ENCODE assay signal across 8 cellular contexts in the genomic region with DNA sequence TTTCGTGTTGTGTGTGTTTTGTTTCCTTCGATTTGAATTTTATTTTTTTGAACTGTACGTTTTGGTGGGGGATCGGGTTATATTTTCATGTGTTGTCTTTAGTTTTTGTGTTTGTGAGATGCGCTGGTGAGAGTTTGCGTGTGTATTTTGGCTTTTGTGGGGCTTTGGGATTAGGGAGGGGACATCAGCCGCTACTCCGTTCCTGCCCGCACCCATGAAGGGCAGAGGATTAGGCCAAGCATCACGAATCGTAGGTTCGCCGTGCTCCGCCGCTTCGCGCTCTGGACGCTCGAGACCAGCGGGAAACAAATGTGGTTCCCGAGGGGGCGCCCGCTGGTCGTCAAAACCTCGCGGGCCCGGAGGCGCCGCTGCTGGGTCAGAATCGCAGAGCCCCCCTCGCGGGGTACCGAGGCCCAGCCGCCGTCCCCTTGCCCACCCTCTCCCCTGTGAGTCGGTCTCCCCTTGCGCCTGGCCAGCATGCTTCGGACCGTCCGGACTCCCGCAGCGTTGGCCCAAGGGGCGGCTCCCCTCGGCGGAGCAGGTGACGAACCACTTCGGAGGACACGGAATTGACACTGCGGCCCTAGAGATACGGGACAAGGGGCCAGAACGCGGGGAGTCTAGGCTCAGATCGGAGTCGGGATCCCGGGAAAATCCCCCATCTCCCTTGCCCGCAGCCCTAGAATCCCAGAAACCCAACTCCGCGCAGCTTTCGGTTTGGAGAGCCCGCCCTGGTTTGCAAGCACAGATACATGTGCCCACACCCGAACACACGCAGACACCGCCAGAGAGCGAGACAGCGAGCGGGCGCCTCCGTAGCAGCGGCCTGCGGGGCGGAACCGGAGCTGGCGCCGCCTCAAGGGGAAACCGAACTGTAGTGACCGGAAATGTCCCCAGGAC. TPM values are rescaled to one million over a fixed set of nuclear protein-coding genes. Genes with fewer than 3 reads are reported as not detected.
DNase-seq lines count a peak whose midpoint lies in the region; ATAC-seq lines count a peak whose summit lies in the region.

No MANE protein-coding gene starts in this region.

- no peak overlapping the region for H3K27ac ChIP-seq in skeletal muscle tissue (ENCODE audit: low read depth, low read length)

- peaks cover 6% of the 10 kb centered on the region for H3K36me3 Mint-ChIP-seq in activated naive CD8-positive, alpha-beta T cell treated with anti-CD3 and anti-CD28 coated beads, Interleukin-2, amount 50 U/mL, for 24 hours (ENCODE audit: low read depth)

- ATAC-seq in GM21529 (IDR thresholded peaks at IDR 0.05; ENCODE audit: unreplicated experiment) (peak; percentile 21), HG03159 (IDR thresholded peaks at IDR 0.05; ENCODE audit: unreplicated experiment) (no peak)
- peak; percentile 21 for ATAC-seq in activated naive CD8-positive, alpha-beta T cell treated with anti-CD3 and anti-CD28 coated beads, Interleukin-2, amount 50 U/mL, for 24 hours

- no peaks in the 10 kb centered on the region for H3K9me3 ChIP-seq in skeletal muscle tissue (ENCODE audit: control insufficient read depth in 3 of 3, low read length in 3 of 3)

- H3K4me1 ChIP-seq in skeletal muscle tissue (ENCODE audit: control insufficient read depth in 3 of 3, insufficient read depth in 3 of 3, low read length in 3 of 3) = peaks cover 30 to 36% (median 32%) of the 10 kb centered on the region in 3 donors

- peak overlapping the region; percentile 3 to 66 (median 62) for H3K9ac ChIP-seq in skeletal muscle tissue (ENCODE audit: low read depth in 1 of 3, low read length in 3 of 3)

- H3K27ac Mint-ChIP-seq in activated naive CD8-positive, alpha-beta T cell treated with anti-CD3 and anti-CD28 coated beads, Interleukin-2, amount 50 U/mL, for 24 hours = peak overlapping the region; percentile 76

- peaks cover 91% of the 10 kb centered on the region for H3K27me3 Mint-ChIP-seq in activated naive CD8-positive, alpha-beta T cell treated with anti-CD3 and anti-CD28 coated beads, Interleukin-2, amount 50 U/mL, for 24 hours

- DNase-seq in COLO668 (lab: John Stamatoyannopoulos, UW; ENCODE audit: unreplicated experiment) (peak; percentile 77), NCI-H526 (lab: John Stamatoyannopoulos, UW) (peak; percentile 75 to 91), H4 (ENCODE audit: low spot score) (no peak)
- peak; percentile 45 for DNase-seq in activated naive CD8-positive, alpha-beta T cell treated with anti-CD3 and anti-CD28 coated beads, Interleukin-2, amount 50 U/mL, for 24 hours

- H3K4me3 ChIP-seq in iPS-11a (ENCODE audit: low read depth, low read length) = peak overlapping the region; percentile 15
- peak overlapping the region; percentile 70 to 82 (median 78) for H3K4me3 ChIP-seq in skeletal muscle tissue (ENCODE audit: low read length in 3 of 3)

- peak overlapping the region; percentile 80 for H3K4me3 Mint-ChIP-seq in activated naive CD8-positive, alpha-beta T cell treated with anti-CD3 and anti-CD28 coated beads, Interleukin-2, amount 50 U/mL, for 24 hours

- H3K36me3 ChIP-seq in skeletal muscle tissue (ENCODE audit: control insufficient read depth in 3 of 3, insufficient read depth in 3 of 3, low read length in 3 of 3) = no peaks in the 10 kb centered on the region

- peaks cover 88 to 98% (median 97%) of the 10 kb centered on the region in 3 donors for H3K27me3 ChIP-seq in skeletal muscle tissue (ENCODE audit: control insufficient read depth in 3 of 3, insufficient read depth in 3 of 3, low read length in 3 of 3)

- peaks cover 39% of the 10 kb centered on the region for H3K4me1 Mint-ChIP-seq in activated naive CD8-positive, alpha-beta T cell treated with anti-CD3 and anti-CD28 coated beads, Interleukin-2, amount 50 U/mL, for 24 hours

- H3K9me3 Mint-ChIP-seq in activated naive CD8-positive, alpha-beta T cell treated with anti-CD3 and anti-CD28 coated beads, Interleukin-2, amount 50 U/mL, for 24 hours = no peaks in the 10 kb centered on the region

RNA-seq across cellular contexts. Expression of gene PAX5, which starts 2.4 kb away (rescaled TPM):
- not detected for total RNA-seq in skeletal muscle tissue
- not detected in 2 replicates for total RNA-seq in H4 (2014; rRNA removed; shearing (Covaris generic))
